In the genomic region with DNA sequence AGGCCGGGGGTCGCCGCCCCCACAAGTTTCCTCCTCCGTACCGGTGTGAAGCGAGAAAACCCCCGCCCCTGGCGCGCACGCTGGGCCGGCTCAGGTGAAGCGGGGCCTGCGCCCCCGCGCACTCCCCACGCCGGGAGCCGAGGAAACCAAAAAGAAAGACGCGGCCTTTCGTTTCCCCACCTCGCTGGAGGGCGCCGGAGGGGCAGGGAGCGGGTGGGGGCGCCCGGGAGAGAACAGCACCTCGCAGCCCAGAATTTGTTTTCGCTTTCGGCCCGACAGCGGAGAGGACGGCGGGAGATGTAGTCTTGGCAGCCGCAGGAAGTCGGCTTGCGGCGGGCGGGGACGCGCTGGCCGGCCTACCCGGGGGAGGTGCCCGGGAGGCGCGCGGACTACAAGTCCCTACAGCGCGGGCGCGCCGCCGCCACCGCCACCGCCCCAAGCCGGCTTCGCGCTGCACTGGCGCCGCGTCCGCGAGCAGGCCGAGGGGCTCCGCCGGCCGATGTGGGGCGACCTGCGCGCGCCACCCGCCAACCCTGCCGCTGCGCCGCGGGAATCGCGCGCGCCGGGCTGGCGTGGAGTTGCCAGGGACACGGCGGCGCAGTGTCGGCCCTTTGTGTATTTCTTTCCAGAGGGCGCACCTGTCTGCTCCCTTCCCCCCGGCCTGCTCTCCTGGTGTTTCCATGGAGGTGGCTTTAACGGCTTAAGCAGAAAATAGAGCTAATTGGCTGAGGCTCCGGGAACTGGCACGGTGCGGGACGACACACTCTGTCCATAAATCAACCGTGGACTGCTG, we compare ENCODE assay signal across 1 cellular context.
TF ChIP-seq lines count a peak whose summit lies in the region.

OTUD4 (minus strand) TSS at position 292 of the 793 bp plus-strand sequence. CDS start 616 bp downstream, outside the sequence.

TF ChIP-seq in HepG2, 621 proteins besides CTCF, POLR2A, EP300 and RAD21 (continued from another document and continues in another):
- TF ChIP-seq ZBTB2 (CRISPR knock-in tag; IDR thresholded peaks at IDR 0.05; ENCODE audit: low read depth) (peak; percentile 88), GPN1 (CRISPR knock-in tag; IDR thresholded peaks at IDR 0.05; ENCODE audit: borderline replicate concordance) (no peak), HOXA5 (CRISPR knock-in tag; IDR thresholded peaks at IDR 0.05) (no peak), MAFG (CRISPR knock-in tag; IDR thresholded peaks at IDR 0.05) (no peak), ZNF580 (CRISPR knock-in tag; IDR thresholded peaks at IDR 0.05; ENCODE audit: borderline replicate concordance, low read depth) (0 out of 2 replicates have a peak, but pooled peaks have one; percentile 36), ZNF407 (CRISPR knock-in tag; IDR thresholded peaks at IDR 0.05; ENCODE audit: not compliant biosample characterization) (no peak), ZFP37 (CRISPR knock-in tag; IDR thresholded peaks at IDR 0.05; ENCODE audit: borderline replicate concordance) (no peak), ZFP36L1 (CRISPR knock-in tag; IDR thresholded peaks at IDR 0.05) (no peak; the same call in 1 of the 2 replicates), ATF2 (CRISPR knock-in tag; IDR thresholded peaks at IDR 0.05) (no peak), REST (IDR thresholded peaks at IDR 0.05; ENCODE audit: borderline replicate concordance in 1 of 2, low read depth in 1 of 2, low read length in 2 of 2) (no peak), SCMH1 (CRISPR knock-in tag; IDR thresholded peaks at IDR 0.05; ENCODE audit: borderline replicate concordance) (no peak), POLR2AphosphoS2 (IDR thresholded peaks at IDR 0.05; ENCODE audit: low read depth, low read length) (no peak), ZNF614 (CRISPR knock-in tag; IDR thresholded peaks at IDR 0.05; ENCODE audit: borderline replicate concordance) (no peak), TCF7L2 (IDR thresholded peaks at IDR 0.05; ENCODE audit: low read depth, low read length) (no peak), NFKBIZ (CRISPR knock-in tag; IDR thresholded peaks at IDR 0.05) (no peak), THYN1 (CRISPR knock-in tag; IDR thresholded peaks at IDR 0.05; ENCODE audit: borderline replicate concordance, low read depth) (no peak), THAP11 (CRISPR knock-in tag; IDR thresholded peaks at IDR 0.05) (peak; percentile 98), ZNF230 (CRISPR knock-in tag; IDR thresholded peaks at IDR 0.05) (no peak), ZNF589 (CRISPR knock-in tag; conservative IDR thresholded peaks at IDR 0.05) (no peak), TAF15 (IDR thresholded peaks at IDR 0.05; ENCODE audit: low read depth, low read length, poor library complexity, severe bottlenecking) (no peak), SRSF1 (optimal IDR thresholded peaks at IDR 0.05; ENCODE audit: low read depth, low read length) (no peak), ZBTB42 (CRISPR knock-in tag; IDR thresholded peaks at IDR 0.05) (no peak), ZBTB3 (CRISPR knock-in tag; IDR thresholded peaks at IDR 0.05; ENCODE audit: borderline replicate concordance, low read depth) (peak; percentile 25; the same call in 1 of the 2 replicates), CHD4 (IDR thresholded peaks at IDR 0.05; ENCODE audit: borderline replicate concordance, low read length) (no peak), ZBTB20 (CRISPR knock-in tag; IDR thresholded peaks at IDR 0.05; ENCODE audit: borderline replicate concordance, low read depth) (no peak), ZNF24 (IDR thresholded peaks at IDR 0.05) (no peak), NRL (CRISPR knock-in tag; IDR thresholded peaks at IDR 0.05; ENCODE audit: borderline replicate concordance) (no peak; the same call in 1 of the 2 replicates), ZFP82 (CRISPR knock-in tag; IDR thresholded peaks at IDR 0.05; ENCODE audit: borderline replicate concordance) (no peak; the same call in 1 of the 2 replicates), ZNF335 (CRISPR knock-in tag; IDR thresholded peaks at IDR 0.05) (no peak), TOPORS (CRISPR knock-in tag; IDR thresholded peaks at IDR 0.05) (no peak; the same call in 1 of the 2 replicates), MAZ (IDR thresholded peaks at IDR 0.05; ENCODE audit: borderline replicate concordance, low read depth, low read length) (peak; percentile 78; the same call in 1 of the 2 replicates), MAZ (CRISPR knock-in tag; IDR thresholded peaks at IDR 0.05; ENCODE audit: low read depth) (peak; percentile 84), ZNF225 (CRISPR knock-in tag; IDR thresholded peaks at IDR 0.05) (no peak), ZFY (CRISPR knock-in tag; IDR thresholded peaks at IDR 0.05) (peak; percentile 84)
- TF ChIP-seq, protein P1, sequence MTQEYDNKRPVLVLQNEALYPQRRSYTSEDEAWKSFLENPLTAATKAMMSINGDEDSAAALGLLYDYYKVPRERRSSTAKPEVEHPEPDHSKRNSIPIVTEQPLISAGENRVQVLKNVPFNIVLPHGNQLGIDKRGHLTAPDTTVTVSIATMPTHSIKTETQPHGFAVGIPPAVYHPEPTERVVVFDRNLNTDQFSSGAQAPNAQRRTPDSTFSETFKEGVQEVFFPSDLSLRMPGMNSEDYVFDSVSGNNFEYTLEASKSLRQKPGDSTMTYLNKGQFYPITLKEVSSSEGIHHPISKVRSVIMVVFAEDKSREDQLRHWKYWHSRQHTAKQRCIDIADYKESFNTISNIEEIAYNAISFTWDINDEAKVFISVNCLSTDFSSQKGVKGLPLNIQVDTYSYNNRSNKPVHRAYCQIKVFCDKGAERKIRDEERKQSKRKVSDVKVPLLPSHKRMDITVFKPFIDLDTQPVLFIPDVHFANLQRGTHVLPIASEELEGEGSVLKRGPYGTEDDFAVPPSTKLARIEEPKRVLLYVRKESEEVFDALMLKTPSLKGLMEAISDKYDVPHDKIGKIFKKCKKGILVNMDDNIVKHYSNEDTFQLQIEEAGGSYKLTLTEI (CRISPR knock-in tag; conservative IDR thresholded peaks at IDR 0.05): no peak
- TF ChIP-seq, protein P2, sequence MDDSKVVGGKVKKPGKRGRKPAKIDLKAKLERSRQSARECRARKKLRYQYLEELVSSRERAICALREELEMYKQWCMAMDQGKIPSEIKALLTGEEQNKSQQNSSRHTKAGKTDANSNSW (CRISPR knock-in tag; IDR thresholded peaks at IDR 0.05; ENCODE audit: borderline replicate concordance): no peak
- TF ChIP-seq, protein P3, sequence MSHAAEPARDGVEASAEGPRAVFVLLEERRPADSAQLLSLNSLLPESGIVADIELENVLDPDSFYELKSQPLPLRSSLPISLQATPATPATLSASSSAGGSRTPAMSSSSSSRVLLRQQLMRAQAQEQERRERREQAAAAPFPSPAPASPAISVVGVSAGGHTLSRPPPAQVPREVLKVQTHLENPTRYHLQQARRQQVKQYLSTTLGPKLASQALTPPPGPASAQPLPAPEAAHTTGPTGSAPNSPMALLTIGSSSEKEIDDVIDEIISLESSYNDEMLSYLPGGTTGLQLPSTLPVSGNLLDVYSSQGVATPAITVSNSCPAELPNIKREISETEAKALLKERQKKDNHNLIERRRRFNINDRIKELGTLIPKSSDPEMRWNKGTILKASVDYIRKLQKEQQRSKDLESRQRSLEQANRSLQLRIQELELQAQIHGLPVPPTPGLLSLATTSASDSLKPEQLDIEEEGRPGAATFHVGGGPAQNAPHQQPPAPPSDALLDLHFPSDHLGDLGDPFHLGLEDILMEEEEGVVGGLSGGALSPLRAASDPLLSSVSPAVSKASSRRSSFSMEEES (CRISPR knock-in tag; IDR thresholded peaks at IDR 0.05): 0 out of 2 replicates have a peak, but pooled peaks have one; percentile 9
- TF ChIP-seq, protein P4, sequence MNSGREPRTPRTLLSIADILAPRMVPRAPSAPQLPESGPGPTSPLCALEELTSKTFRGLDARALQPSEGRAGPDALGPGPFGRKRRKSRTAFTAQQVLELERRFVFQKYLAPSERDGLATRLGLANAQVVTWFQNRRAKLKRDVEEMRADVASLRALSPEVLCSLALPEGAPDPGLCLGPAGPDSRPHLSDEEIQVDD (CRISPR knock-in tag; IDR thresholded peaks at IDR 0.05; ENCODE audit: borderline replicate concordance): no peak
